ENCODE assay signal across 8 cellular contexts in the genomic region with DNA sequence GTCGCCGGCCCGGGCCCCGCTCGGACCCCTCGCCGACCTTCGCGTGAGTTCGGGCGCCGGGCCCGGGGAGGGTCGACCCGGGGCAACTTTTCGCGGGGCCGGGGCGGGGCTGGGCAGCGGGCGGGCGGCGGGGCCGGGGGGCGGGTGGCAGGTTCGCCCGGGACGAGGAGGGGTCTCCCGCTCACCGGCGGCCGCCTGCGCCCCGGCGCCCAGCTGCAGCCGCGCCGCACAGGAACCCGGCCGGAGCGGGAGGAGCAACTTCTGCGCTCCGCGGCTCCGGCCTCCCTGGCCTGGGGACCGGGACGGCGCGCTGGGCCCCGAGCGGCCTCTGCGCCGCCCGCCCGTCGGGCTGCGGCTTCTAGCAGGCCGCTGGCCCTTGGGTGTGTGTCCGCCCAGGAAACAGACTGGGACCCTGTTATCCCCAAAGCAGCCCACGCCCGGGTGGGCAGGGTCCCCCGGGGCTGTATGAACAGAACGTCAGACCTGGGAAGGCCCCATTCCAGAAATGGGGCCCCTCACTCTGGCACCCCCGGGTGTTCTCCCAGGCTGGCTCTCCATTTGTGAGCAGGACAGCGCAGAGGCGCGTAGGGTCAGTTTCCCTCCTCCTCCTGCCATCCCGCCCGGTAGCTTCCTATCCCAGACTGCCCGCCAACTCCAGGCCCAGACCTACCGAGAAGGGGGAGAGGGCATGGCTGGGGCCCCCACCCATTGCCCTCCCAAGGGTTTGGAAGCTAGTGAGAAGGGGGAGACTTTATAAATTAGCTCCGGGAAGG. TPM values are rescaled to one million over a fixed set of nuclear protein-coding genes. Genes with fewer than 3 reads are reported as not detected.
DNase-seq lines count a peak whose midpoint lies in the region; ATAC-seq, FAIRE-seq and TF ChIP-seq lines count a peak whose summit lies in the region.

No MANE protein-coding gene starts in this region.

- FAIRE-seq in GM19239 (lab: Jason Lieb, UNC): no peak

- no peaks in the 10 kb centered on the region for H3K27me3 ChIP-seq in Peyer's patch

- no peaks in the 10 kb centered on the region for H3K36me3 Mint-ChIP-seq in natural killer cell

- H3K4me1 ChIP-seq in Peyer's patch: peaks cover 7 to 82% (median 24%) of the 10 kb centered on the region in 4 donors

- TF ChIP-seq POLR2A in Peyer's patch (IDR thresholded peaks at IDR 0.05) (no peak), erythroblast (IDR thresholded peaks at IDR 0.05; ENCODE audit: low read length) (no peak), GM18505 (IDR thresholded peaks at IDR 0.05; ENCODE audit: borderline replicate concordance, extremely low read depth, insufficient read depth, insufficient read length) (no peak)

- DNase-seq in GM19239 (ENCODE audit: insufficient read length, low spot score): peak; percentile 67
- peak in 1 of 3 donors; percentile 67 for DNase-seq in Peyer's patch
- peak; percentile 58 to 71 for DNase-seq in erythroblast (lab: John Stamatoyannopoulos, UW)
- no peak for DNase-seq in natural killer cell
- no peak for DNase-seq in superior temporal gyrus (ENCODE audit: extremely low spot score)
- DNase-seq in NCI-H345 (lab: John Stamatoyannopoulos, UW): no peak

- intact Hi-C loops in natural killer cell (cut with micrococcal nuclease): loop anchor here (10.0 kb wide), 2 partner anchors 68 to 162 kb away; a partner anchor contains a TSS

- no peaks in the 10 kb centered on the region for H3K9me3 Mint-ChIP-seq in natural killer cell

- H3K4me1 Mint-ChIP-seq in natural killer cell: peaks cover 0 to 33% of the 10 kb centered on the region in 2 donors

- no peak overlapping the region for H3K27ac Mint-ChIP-seq in natural killer cell

- no peaks in the 10 kb centered on the region for H3K9me3 ChIP-seq in Peyer's patch

- H3K4me3 ChIP-seq in Peyer's patch: peak overlapping the region; percentile 55 to 94 (median 66)

- peak overlapping the region; percentile 45 for H3K4me3 Mint-ChIP-seq in natural killer cell

- TF ChIP-seq CTCF in Peyer's patch (IDR thresholded peaks at IDR 0.05) (no peak), natural killer cell (IDR thresholded peaks at IDR 0.05) (no peak)

- ATAC-seq in natural killer cell: peak in 1 of 3 donors; percentile 10
- ATAC-seq in HG03095 (IDR thresholded peaks at IDR 0.05; ENCODE audit: unreplicated experiment): no peak
- no peak for ATAC-seq in GM18505 (IDR thresholded peaks at IDR 0.05; ENCODE audit: unreplicated experiment)

- H3K36me3 ChIP-seq in Peyer's patch: no peaks in the 10 kb centered on the region

- peak overlapping the region; percentile 70 to 95 (median 89) for H3K27ac ChIP-seq in Peyer's patch

- no peaks in the 10 kb centered on the region for H3K27me3 Mint-ChIP-seq in natural killer cell (ENCODE audit: low read depth in 2 of 2)

RNA-seq across cellular contexts. Expression of a gene that starts 0.7 kb away (rescaled TPM):
- total RNA-seq in Peyer's patch (10 to 100 TPM; 54.5 to 83.6 (median 65.4) TPM), natural killer cell (10 to 100 TPM; 30.9 to 64.1 (median 42.2) TPM)

Comparison
In these comparisons a context has a peak if more than half of its experiments do, and no peak if none do; other contexts are left out.
1. DNase-seq: peak in GM19239 (single experiment) and erythroblast (2 of 2); none in natural killer cell (single experiment), superior temporal gyrus (single experiment) and NCI-H345 (single experiment).